In the genomic region with DNA sequence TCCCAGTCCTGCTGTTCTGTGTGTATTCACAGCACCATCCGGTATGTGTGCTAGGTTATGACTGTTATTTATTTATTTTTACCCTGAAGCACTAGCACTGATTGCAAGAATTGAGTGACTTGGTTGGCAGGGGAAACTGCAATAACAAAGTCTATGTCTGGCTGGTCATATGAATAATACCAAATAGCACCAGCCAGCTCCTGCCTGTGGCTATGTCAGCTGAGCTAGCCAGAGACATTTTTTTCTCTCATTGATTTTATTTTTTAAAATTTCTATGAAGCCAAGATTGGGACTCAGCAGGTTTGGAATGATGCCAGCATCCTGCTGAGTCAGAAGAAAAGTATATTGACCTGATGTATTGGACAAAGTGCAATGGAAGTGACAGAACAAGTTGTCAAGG, we compare ENCODE assay signal across 13 cellular contexts.
DNase-seq lines count a peak whose midpoint lies in the region; ATAC-seq and TF ChIP-seq lines count a peak whose summit lies in the region.
"Had no signal": no experiment of that assay in that cellular context is flagged by ENCODE, and none has a peak within 500 bp of the region (broad histone marks: within the 10 kb centered on the region; RNA-seq: fewer than 3 reads in every experiment).

No MANE protein-coding gene starts in this region.

- H3K36me3 Mint-ChIP-seq in MCF 10A (ENCODE audit: insufficient read depth, unreplicated experiment): no peaks in the 10 kb centered on the region

- POLR2A ChIA-PET in MCF 10A (lab: Yijun Ruan, JAX): interaction anchor here (0.7 kb wide), 1 partner anchor 181 kb away, joined by 3 read pairs; no protein-coding TSS in a partner anchor

- CTCF ChIA-PET in MCF 10A (lab: Yijun Ruan, JAX): interaction anchor here (0.6 kb wide), 1 partner anchor 38 kb away, joined by 3 read pairs; no protein-coding TSS in a partner anchor

- BruUV-seq in MCF 10A (replicated peaks; lab: Mats Ljungman, UMichigan): no TSS peak

- H3K27me3 Mint-ChIP-seq in MCF 10A (ENCODE audit: insufficient read depth, unreplicated experiment): no peaks in the 10 kb centered on the region
- H3K27me3 Mint-ChIP-seq: progenitor cell of endocrine pancreas; stimulated activated naive CD8-positive, alpha-beta T cell treated with anti-CD3 and anti-CD28 coated beads, Interleukin-15, amount 100 ng/mL, for 72 hours had no signal

- DNase-seq in ELR (ENCODE audit: low read depth) (peak; percentile 75), NCI-H2227 (lab: John Stamatoyannopoulos, UW; ENCODE audit: unreplicated experiment) (peak; percentile 37), MCF 10A (ENCODE audit: unreplicated experiment) (peak; percentile 73), mucosa of gallbladder (ENCODE audit: low spot score) (peak; percentile 83), SKM-1 treated with dmso at 0.1 percent for 144 hours (lab: John Stamatoyannopoulos, UW; ENCODE audit: unreplicated experiment) (no peak), putamen (ENCODE audit: low spot score) (no peak)
- DNase-seq: effector CD4-positive, alpha-beta T cell; GF-D8; NCI-H510A treated with DMSO at 0.1 percent for 48 hours; stimulated activated naive CD8-positive, alpha-beta T cell treated with anti-CD3 and anti-CD28 coated beads, Interleukin-15, amount 100 ng/mL, for 72 hours had no signal

- H3K9me3 Mint-ChIP-seq in MCF 10A (ENCODE audit: unreplicated experiment): no peaks in the 10 kb centered on the region

- no peak for ATAC-seq in GM19397 (IDR thresholded peaks at IDR 0.05; ENCODE audit: unreplicated experiment)
- ATAC-seq in GM19467 (IDR thresholded peaks at IDR 0.05; ENCODE audit: unreplicated experiment): no peak
- ATAC-seq: stimulated activated naive CD8-positive, alpha-beta T cell treated with anti-CD3 and anti-CD28 coated beads, Interleukin-15, amount 100 ng/mL, for 72 hours had no signal

- H3K4me3 Mint-ChIP-seq in MCF 10A (ENCODE audit: unreplicated experiment): no peak overlapping the region
- H3K4me3 Mint-ChIP-seq: stimulated activated naive CD8-positive, alpha-beta T cell treated with anti-CD3 and anti-CD28 coated beads, Interleukin-15, amount 100 ng/mL, for 72 hours had no signal

- H3K4me1 Mint-ChIP-seq in MCF 10A (ENCODE audit: insufficient read depth, unreplicated experiment): no peaks in the 10 kb centered on the region
- H3K4me1 Mint-ChIP-seq: stimulated activated naive CD8-positive, alpha-beta T cell treated with anti-CD3 and anti-CD28 coated beads, Interleukin-15, amount 100 ng/mL, for 72 hours had no signal

- intact Hi-C loops in MCF 10A (cut with micrococcal nuclease): no loop called here

- H3K27ac Mint-ChIP-seq in MCF 10A (ENCODE audit: low read depth, unreplicated experiment): peak overlapping the region; percentile 76
- H3K27ac Mint-ChIP-seq: progenitor cell of endocrine pancreas; stimulated activated naive CD8-positive, alpha-beta T cell treated with anti-CD3 and anti-CD28 coated beads, Interleukin-15, amount 100 ng/mL, for 72 hours had no signal

- no peak for TF ChIP-seq CTCF in MCF 10A (IDR thresholded peaks at IDR 0.05; ENCODE audit: unreplicated experiment)

Comparison
In these comparisons a context has a peak if more than half of its experiments do, and no peak if none do; other contexts are left out.
1. DNase-seq: peak in ELR (single experiment), NCI-H2227 (single experiment), MCF 10A (single experiment) and mucosa of gallbladder (single experiment); none in SKM-1 treated with dmso at 0.1 percent for 144 hours (single experiment) and putamen (single experiment).